In the genomic region with DNA sequence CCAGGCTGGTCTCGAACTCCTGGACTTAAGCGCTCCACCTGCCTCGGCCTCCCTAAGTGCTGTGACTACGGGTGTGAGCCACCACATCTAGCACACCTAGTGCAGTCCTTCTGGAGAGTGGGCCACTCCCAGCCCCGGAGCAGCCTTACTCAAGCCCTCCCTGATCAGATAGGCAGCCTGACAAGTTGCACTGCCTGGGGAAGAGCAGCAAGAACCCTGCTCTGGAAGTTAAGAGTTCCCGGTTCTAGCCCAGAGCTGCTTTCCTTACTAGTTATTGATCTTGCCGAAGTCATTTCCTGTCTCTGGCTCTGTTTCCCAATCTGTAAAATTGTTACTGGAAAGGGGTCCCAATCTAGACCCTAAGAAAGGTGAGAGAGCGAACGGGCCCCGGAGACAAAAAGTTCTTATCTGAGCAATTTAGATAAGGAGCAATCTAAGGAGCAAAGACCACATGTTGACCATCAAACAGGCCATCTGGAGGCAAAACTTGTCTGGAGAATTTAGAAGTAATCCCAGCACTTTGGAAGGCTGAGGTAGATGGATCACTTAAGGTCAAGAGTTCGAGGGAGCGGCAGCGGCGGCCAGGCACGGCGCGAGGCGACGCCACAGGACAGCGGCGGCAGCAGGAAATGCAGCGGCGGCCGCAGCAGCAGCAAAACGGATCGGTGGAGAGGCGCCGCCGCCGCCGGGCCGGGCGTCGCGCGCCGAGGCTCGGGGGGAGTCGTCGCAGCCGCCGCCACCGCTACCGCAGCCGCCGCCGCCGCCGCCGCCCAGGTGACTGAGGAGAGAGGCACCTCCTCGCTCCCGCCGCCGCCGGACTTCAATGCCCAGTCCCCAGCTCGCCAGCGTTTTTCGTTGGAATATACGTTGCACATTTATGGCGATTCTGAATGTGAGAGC, we compare ENCODE assay signal across 8 cellular contexts. TPM values are rescaled to one million over a fixed set of nuclear protein-coding genes. Genes with fewer than 3 reads are reported as not detected.
DNase-seq lines count a peak whose midpoint lies in the region; ATAC-seq and TF ChIP-seq lines count a peak whose summit lies in the region.

No MANE protein-coding gene starts in this region.

- TF ChIP-seq POLR2A in ovary (IDR thresholded peaks at IDR 0.05): no peak

- H3K36me3 ChIP-seq in RWPE2 (ENCODE audit: low read depth): no peaks in the 10 kb centered on the region
- H3K36me3 ChIP-seq in cardiac muscle cell: no peaks in the 10 kb centered on the region
- no peaks in the 10 kb centered on the region for H3K36me3 ChIP-seq in ovary

- H3K4me1 ChIP-seq in RWPE2 (ENCODE audit: insufficient read depth, poor library complexity, severe bottlenecking): peaks cover 29% of the 10 kb centered on the region
- peaks cover 2% of the 10 kb centered on the region for H3K4me1 ChIP-seq in cardiac muscle cell (ENCODE audit: low read depth)
- peaks cover 12% of the 10 kb centered on the region for H3K4me1 ChIP-seq in ovary (ENCODE audit: insufficient read depth)

- peak overlapping the region; percentile 90 for H3K27ac ChIP-seq in RWPE2 (ENCODE audit: poor library complexity, severe bottlenecking)
- H3K27ac ChIP-seq in cardiac muscle cell: no peak overlapping the region
- H3K27ac ChIP-seq in ovary: peak overlapping the region in 1 of 2 donors; percentile 39

- TF ChIP-seq EP300 in ovary (IDR thresholded peaks at IDR 0.05): no peak

- TF ChIP-seq CTCF in RWPE2 (IDR thresholded peaks at IDR 0.05; ENCODE audit: poor library complexity, severe bottlenecking): peak; percentile 61
- peak; percentile 37 for TF ChIP-seq CTCF in cardiac muscle cell (IDR thresholded peaks at IDR 0.05; ENCODE audit: low read depth, low read length)
- peak; percentile 23 to 71 (median 66) for TF ChIP-seq CTCF in ovary (IDR thresholded peaks at IDR 0.05)

- H3K4me3 Mint-ChIP-seq in activated naive CD8-positive, alpha-beta T cell: peak overlapping the region; percentile 84

- ATAC-seq in RWPE2 (ENCODE audit: low read depth) (no peak), GM18873 (IDR thresholded peaks at IDR 0.05; ENCODE audit: low FRiP score, unreplicated experiment) (no peak)

- no peaks in the 10 kb centered on the region for H3K36me3 Mint-ChIP-seq in activated naive CD8-positive, alpha-beta T cell

- H3K27me3 ChIP-seq in RWPE2 (ENCODE audit: insufficient read depth, poor library complexity, severe bottlenecking) (no peaks in the 10 kb centered on the region), cardiac muscle cell (no peaks in the 10 kb centered on the region), ovary (no peaks in the 10 kb centered on the region)

- DNase-seq in COLO668 (lab: John Stamatoyannopoulos, UW; ENCODE audit: unreplicated experiment) (peak; percentile 69), HPDE6-E6E7 (ENCODE audit: extremely low spot score) (peak; percentile 39), RWPE2 (ENCODE audit: low spot score) (no peak), cardiac muscle cell (ENCODE audit: low read depth in 1 of 2, low spot score in 1 of 2) (peak; percentile 48 to 76), ovary (peak in 2 of 5 donors; percentile 64 to 71), NCI-H226 (no peak)

- H3K4me3 ChIP-seq in RWPE2 (ENCODE audit: severe bottlenecking) (peak overlapping the region; percentile 38), cardiac muscle cell (peak overlapping the region; percentile 30), ovary (peak overlapping the region; percentile 39)

- H3K27ac Mint-ChIP-seq in activated naive CD8-positive, alpha-beta T cell: peak overlapping the region; percentile 76

- no peaks in the 10 kb centered on the region for H3K9me3 Mint-ChIP-seq in activated naive CD8-positive, alpha-beta T cell (ENCODE audit: low read depth)

- peaks cover 50% of the 10 kb centered on the region for H3K4me1 Mint-ChIP-seq in activated naive CD8-positive, alpha-beta T cell (ENCODE audit: low read depth)

- WGBS in ovary, 3 donors: 5 to 11% (median 10%) methylated on average over 53 to 60 of the region's 60 CpGs

- intact Hi-C loops in ovary (cut with DNase I): no loop called here

- no peaks in the 10 kb centered on the region for H3K27me3 Mint-ChIP-seq in activated naive CD8-positive, alpha-beta T cell

- no peaks in the 10 kb centered on the region for H3K9me3 ChIP-seq in RWPE2 (ENCODE audit: severe bottlenecking)
- no peaks in the 10 kb centered on the region for H3K9me3 ChIP-seq in cardiac muscle cell (ENCODE audit: low read depth)
- H3K9me3 ChIP-seq in ovary: no peaks in the 10 kb centered on the region

RNA-seq across cellular contexts. Expression of a gene that starts 4.3 kb away (rescaled TPM):
- total RNA-seq in cardiac muscle cell: 49.0 and 56.9 TPM in 2 replicates
- 37.1 and 56.9 TPM in 2 replicates for polyA plus RNA-seq in cardiac muscle cell
- total RNA-seq in ovary: 10 to 100 TPM; 28.5 to 49.6 (median 40.0) TPM
- 10 to 100 TPM in 1 of 2 donors, 1 to 10 TPM in 1; 9.7 to 49.1 TPM for polyA plus RNA-seq in ovary

RNA-seq across cellular contexts. Expression of a gene that starts 21.0 kb away (rescaled TPM):
- 4.3 and 6.0 TPM in 2 replicates for total RNA-seq in cardiac muscle cell
- polyA plus RNA-seq in cardiac muscle cell: 2.8 and 3.0 TPM in 2 replicates
- total RNA-seq in ovary: 10 to 100 TPM in 1 of 7 donors, 1 to 10 TPM in 6; 4.3 to 16.7 (median 6.5) TPM
- polyA plus RNA-seq in ovary: 10 to 100 TPM in 1 of 2 donors, 1 to 10 TPM in 1; 2.1 to 18.1 TPM

RNA-seq across cellular contexts. Expression of a gene that starts 30.2 kb away (rescaled TPM):
- total RNA-seq in cardiac muscle cell (32.5 and 43.5 TPM in 2 replicates), ovary (10 to 100 TPM; 13.8 to 51.2 (median 41.0) TPM)
- polyA plus RNA-seq in cardiac muscle cell (74.7 and 97.4 TPM in 2 replicates), ovary (10 to 100 TPM; 22.6 to 37.6 TPM)

RNA-seq across cellular contexts. Expression of a gene that starts 35.2 kb away (rescaled TPM):
- total RNA-seq in cardiac muscle cell: 22.4 and 28.1 TPM in 2 replicates
- 37.1 and 47.3 TPM in 2 replicates for polyA plus RNA-seq in cardiac muscle cell
- total RNA-seq in ovary: 10 to 100 TPM; 16.5 to 37.0 (median 24.4) TPM
- 10 to 100 TPM; 24.3 to 50.8 TPM for polyA plus RNA-seq in ovary

RNA-seq across cellular contexts. Expression of a gene that starts 45.8 kb away (rescaled TPM):
- total RNA-seq in cardiac muscle cell (6.2 and 6.6 TPM in 2 replicates), ovary (1 to 10 TPM; 1.4 to 5.3 (median 3.8) TPM)
- polyA plus RNA-seq in cardiac muscle cell (9.1 and 14.0 TPM in 2 replicates), ovary (1 to 10 TPM; 7.2 to 7.5 TPM)

Comparison
In these comparisons a context has a peak if more than half of its experiments do, and no peak if none do; other contexts are left out.
1. DNase-seq: peak in COLO668 (single experiment), HPDE6-E6E7 (single experiment) and cardiac muscle cell (2 of 2); none in RWPE2 (single experiment) and NCI-H226 (single experiment).
2. Peak in every context shown above with its lines, with median percentiles within 50 percentile points of each other: H3K4me3 ChIP-seq and CTCF ChIP-seq.